In the genomic region with DNA sequence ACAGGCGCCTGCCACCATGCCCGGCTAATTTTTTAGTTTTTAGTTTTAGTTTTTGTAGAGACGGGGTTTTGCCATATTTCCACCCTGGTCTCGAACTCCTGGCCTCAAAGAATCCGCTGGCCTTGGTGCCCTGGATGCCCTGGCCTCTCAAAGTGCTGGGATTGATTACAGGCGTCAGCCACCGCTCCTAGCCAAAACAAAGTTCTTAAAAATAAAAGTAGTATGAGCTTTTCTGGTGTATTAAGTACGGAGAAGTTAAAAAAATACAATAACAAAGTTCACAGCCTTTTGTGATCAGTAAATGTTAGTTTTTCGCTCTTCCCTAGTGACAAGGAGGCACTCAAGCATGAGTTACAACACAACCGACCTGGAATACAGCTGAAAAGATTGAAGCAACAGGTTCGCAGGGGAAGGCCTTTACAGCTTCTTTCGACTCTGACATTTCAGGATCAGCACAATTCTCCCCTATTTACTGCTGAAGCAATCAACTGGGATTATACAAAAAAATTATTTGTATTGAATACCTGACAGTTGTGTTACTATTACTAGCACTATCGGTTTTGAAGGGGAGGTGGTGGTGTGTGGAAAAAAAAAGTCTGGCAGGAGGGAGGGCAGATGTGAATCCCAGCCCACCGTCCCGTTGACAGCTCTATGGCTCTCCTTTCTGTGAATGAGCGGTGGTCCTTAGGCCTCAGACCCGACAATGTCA, we compare ENCODE assay signal across 8 cellular contexts. TPM values are rescaled to one million over a fixed set of nuclear protein-coding genes. Genes with fewer than 3 reads are reported as not detected.
DNase-seq lines count a peak whose midpoint lies in the region; ATAC-seq and TF ChIP-seq lines count a peak whose summit lies in the region.

No MANE protein-coding gene starts in this region.

- H3K27me3 ChIP-seq in gastroesophageal sphincter: no peaks in the 10 kb centered on the region

- no peaks in the 10 kb centered on the region for H3K36me3 ChIP-seq in gastroesophageal sphincter

- H3K9me3 Mint-ChIP-seq in activated CD4-positive, alpha-beta T cell treated with anti-CD3 and anti-CD28 coated beads for 36 hours (ENCODE audit: low read depth): no peaks in the 10 kb centered on the region

- 30 to 42% methylated on average over 14 to 17 of the region's 17 CpGs for WGBS in gastroesophageal sphincter (ENCODE audit: low coverage in 1 of 2), 2 donors

- CTCF ChIA-PET in activated CD4-positive, alpha-beta T cell treated with anti-CD3 and anti-CD28 coated beads for 36 hours (lab: Charles Lee): interaction anchor here (0.6 to 3.6 kb wide), 26 partner anchors 9 to 856 kb away, joined by 3 to 91 read pairs (median 4); a partner anchor contains a TSS

- no peak for DNase-seq in activated CD4-positive, alpha-beta T cell treated with anti-CD3 and anti-CD28 coated beads for 36 hours
- DNase-seq in activated CD4-positive, alpha-beta T cell treated with anti-CD3 and anti-CD28 coated beads, Interleukin-2, amount 50 U/mL, for 4 hours: no peak
- no peak for DNase-seq in GM19238 (ENCODE audit: insufficient read length, low spot score)
- no peak for DNase-seq in NCI-H146 (lab: John Stamatoyannopoulos, UW)
- no peak for DNase-seq in DMS153 (lab: John Stamatoyannopoulos, UW)

- H3K27ac ChIP-seq in gastroesophageal sphincter: peak overlapping the region; percentile 86 to 97 (median 92)
- peak overlapping the region in 20 of 21 experiments; percentile 60 to 93 (median 84) for H3K27ac ChIP-seq in skin epidermis

- H3K4me1 ChIP-seq in gastroesophageal sphincter: peaks cover 0 to 28% (median 4%) of the 10 kb centered on the region in 3 donors

- H3K4me3 Mint-ChIP-seq in activated CD4-positive, alpha-beta T cell treated with anti-CD3 and anti-CD28 coated beads for 36 hours: peak overlapping the region; percentile 81

- H3K9me3 ChIP-seq in gastroesophageal sphincter: no peaks in the 10 kb centered on the region

- TF ChIP-seq CTCF in WI38 (IDR thresholded peaks at IDR 0.05; ENCODE audit: low read depth, low read length) (no peak), gastroesophageal sphincter (IDR thresholded peaks at IDR 0.05) (no peak)

- H3K27ac Mint-ChIP-seq in activated CD4-positive, alpha-beta T cell treated with anti-CD3 and anti-CD28 coated beads for 36 hours: peak overlapping the region; percentile 95

- H3K4me3 ChIP-seq in WI38 (ENCODE audit: low read depth, low read length): peak overlapping the region; percentile 65
- peak overlapping the region; percentile 49 to 100 for H3K4me3 ChIP-seq in gastroesophageal sphincter
- peak overlapping the region; percentile 27 to 95 (median 71) for H3K4me3 ChIP-seq in skin epidermis

- TF ChIP-seq POLR2A in gastroesophageal sphincter (IDR thresholded peaks at IDR 0.05): no peak

- intact Hi-C loops in activated CD4-positive, alpha-beta T cell treated with anti-CD3 and anti-CD28 coated beads for 36 hours (cut with DNase I, micrococcal nuclease): loop anchor here (1.0 to 10.0 kb wide), 18 partner anchors 28 to 956 kb away; a partner anchor contains a TSS

- ATAC-seq in activated CD4-positive, alpha-beta T cell treated with anti-CD3 and anti-CD28 coated beads for 36 hours: no peak
- no peak for ATAC-seq in gastroesophageal sphincter

- no peaks in the 10 kb centered on the region for H3K27me3 Mint-ChIP-seq in activated CD4-positive, alpha-beta T cell treated with anti-CD3 and anti-CD28 coated beads for 36 hours

- POLR2A ChIA-PET in activated CD4-positive, alpha-beta T cell treated with anti-CD3 and anti-CD28 coated beads for 36 hours (lab: Charles Lee): interaction anchor here (0.6 to 3.0 kb wide), 12 partner anchors 13 to 737 kb away, joined by 3 to 26 read pairs (median 4); a partner anchor contains a TSS

- H3K36me3 Mint-ChIP-seq in activated CD4-positive, alpha-beta T cell treated with anti-CD3 and anti-CD28 coated beads for 36 hours (ENCODE audit: low read depth): peaks cover 1% of the 10 kb centered on the region

- no peak for TF ChIP-seq EP300 in gastroesophageal sphincter (IDR thresholded peaks at IDR 0.05)

- H3K4me1 Mint-ChIP-seq in activated CD4-positive, alpha-beta T cell treated with anti-CD3 and anti-CD28 coated beads for 36 hours: peaks cover 32% of the 10 kb centered on the region

RNA-seq across cellular contexts. Expression of a gene that starts 0.9 kb away (rescaled TPM):
- total RNA-seq in activated CD4-positive, alpha-beta T cell treated with anti-CD3 and anti-CD28 coated beads for 36 hours: 10 to 100 TPM; 67.9 to 75.2 TPM
- total RNA-seq in gastroesophageal sphincter: 10 to 100 TPM; 37.9 to 87.6 (median 45.9) TPM
